8 cellular contexts compared by ENCODE assay signal in genomic region chr1:224245188-224245587, GRCh38.
DNase-seq lines count a peak whose midpoint lies in the region; ATAC-seq and TF ChIP-seq lines count a peak whose summit lies in the region.

No MANE protein-coding gene starts in this region.

- DNase-seq in Daoy (ENCODE audit: low read depth) (peak; percentile 39), left cardiac atrium (peak; percentile 79), stomach (no peak), GM19238 (ENCODE audit: insufficient read length, low spot score) (no peak)

- peaks cover 14 to 69% (median 57%) of the 10 kb centered on the region in 4 donors for H3K36me3 ChIP-seq in stomach

- 29 to 56% (median 43%) methylated on average over 1 of the region's 1 CpG for WGBS in stomach, 5 donors

- TF ChIP-seq CTCF in VCaP (conservative IDR thresholded peaks at IDR 0.05) (no peak), stomach (IDR thresholded peaks at IDR 0.05) (no peak)

- H3K4me1 ChIP-seq in stomach, result peaks cover 0 to 4% (median 2%) of the 10 kb centered on the region in 4 donors

- no peak for TF ChIP-seq POLR2A in stomach (IDR thresholded peaks at IDR 0.05)

- H3K9me3 ChIP-seq in stomach, result no peaks in the 10 kb centered on the region

- no peak for TF ChIP-seq EP300 in stomach (IDR thresholded peaks at IDR 0.05)

- H3K4me3 ChIP-seq in stomach, result no peak overlapping the region

- peak; percentile 70 for ATAC-seq in HG03469 (IDR thresholded peaks at IDR 0.05; ENCODE audit: unreplicated experiment)
- ATAC-seq in left cardiac atrium, result peak; percentile 86 to 92
- ATAC-seq in HG02571 (IDR thresholded peaks at IDR 0.05; ENCODE audit: unreplicated experiment), result no peak
- no peak for ATAC-seq in GM18873 (IDR thresholded peaks at IDR 0.05; ENCODE audit: low FRiP score, unreplicated experiment)

- H3K27me3 ChIP-seq in stomach, result no peaks in the 10 kb centered on the region

- intact Hi-C loops in left cardiac atrium (cut with DNase I), result no loop called here
- intact Hi-C loops in stomach (cut with DNase I; ENCODE audit: low total_unique reads), result no loop called here

- peak overlapping the region; percentile 75 for H3K27ac ChIP-seq in VCaP
- peak overlapping the region in 3 of 5 donors; percentile 10 to 61 (median 47) for H3K27ac ChIP-seq in stomach

Comparison
In these comparisons a context has a peak if more than half of its experiments do, and no peak if none do; other contexts are left out.
1. DNase-seq: peak in Daoy (single experiment) and left cardiac atrium (single experiment); none in stomach (single experiment) and GM19238 (single experiment).
2. ATAC-seq: peak in HG03469 (single experiment) and left cardiac atrium (2 of 2); none in HG02571 (single experiment) and GM18873 (single experiment).